1 cellular context compared by ENCODE assay signal in genomic region chr12:68530965-68531364, GRCh38.
A peak's percentile ranks its signal among the peaks of the same experiment; 100 is the strongest.
TF ChIP-seq lines count a peak whose summit lies in the region.

No MANE protein-coding gene starts in this region.

TF ChIP-seq in SK-N-SH, 30 proteins besides CTCF, POLR2A, EP300 and RAD21 (continued from another document):
- TF ChIP-seq REST (IDR thresholded peaks at IDR 0.05; ENCODE audit: low read depth, low read length) (no peak), PBX3 (IDR thresholded peaks at IDR 0.05) (peak; percentile 89), JUND (IDR thresholded peaks at IDR 0.05) (peak; percentile 78), FOXM1 (IDR thresholded peaks at IDR 0.05; ENCODE audit: low read depth) (no peak), TCF12 (IDR thresholded peaks at IDR 0.05) (peak; percentile 86), TAF1 (IDR thresholded peaks at IDR 0.05; ENCODE audit: borderline replicate concordance, low read depth, low read length) (no peak), RFX5 (IDR thresholded peaks at IDR 0.05; ENCODE audit: low read length) (no peak), RCOR1 (IDR thresholded peaks at IDR 0.05; ENCODE audit: low read length) (no peak), ZBTB33 (IDR thresholded peaks at IDR 0.05; ENCODE audit: borderline replicate concordance, low read depth) (no peak), TEAD4 (IDR thresholded peaks at IDR 0.05; ENCODE audit: borderline replicate concordance, insufficient read depth) (peak; percentile 50; the same call in 1 of the 2 replicates), GABPA (IDR thresholded peaks at IDR 0.05; ENCODE audit: low read depth) (no peak), FOSL2 (IDR thresholded peaks at IDR 0.05; ENCODE audit: borderline replicate concordance, low read depth) (peak; percentile 50; the same call in 1 of the 2 replicates), EZH2phosphoT487 (IDR thresholded peaks at IDR 0.05; ENCODE audit: borderline replicate concordance, low read depth) (no peak), FOXJ3 (CRISPR knock-in tag; IDR thresholded peaks at IDR 0.05) (no peak), USF2 (IDR thresholded peaks at IDR 0.05; ENCODE audit: borderline replicate concordance, low read depth, low read length) (no peak), GATA2 (CRISPR knock-in tag; IDR thresholded peaks at IDR 0.05) (no peak), ELF1 (IDR thresholded peaks at IDR 0.05) (no peak), MEF2A (IDR thresholded peaks at IDR 0.05; ENCODE audit: borderline replicate concordance, low read depth) (peak; percentile 38; the same call in 1 of the 2 replicates), MAX (IDR thresholded peaks at IDR 0.05; ENCODE audit: low read depth) (no peak)
